20 cellular contexts compared by ENCODE assay signal in genomic region chr17:27413295-27413694, GRCh38. TPM values are rescaled to one million over a fixed set of nuclear protein-coding genes. Genes with fewer than 3 reads are reported as not detected.
DNase-seq lines count a peak whose midpoint lies in the region; ATAC-seq and TF ChIP-seq lines count a peak whose summit lies in the region.
"Had no signal": no experiment of that assay in that cellular context is flagged by ENCODE, and none has a peak within 500 bp of the region (broad histone marks: within the 10 kb centered on the region; RNA-seq: fewer than 3 reads in every experiment).

No MANE protein-coding gene starts in this region.

- no peaks in the 10 kb centered on the region for H3K27me3 Mint-ChIP-seq in osteocyte (ENCODE audit: unreplicated experiment)
- H3K27me3 Mint-ChIP-seq in activated CD4-positive, alpha-beta memory T cell treated with anti-CD3 and anti-CD28 coated beads for 36 hours: no peaks in the 10 kb centered on the region

- no peaks in the 10 kb centered on the region for H3K36me3 Mint-ChIP-seq in osteocyte (ENCODE audit: unreplicated experiment)
- H3K36me3 Mint-ChIP-seq in activated CD4-positive, alpha-beta memory T cell treated with anti-CD3 and anti-CD28 coated beads for 36 hours: no peaks in the 10 kb centered on the region

- no peak overlapping the region for H3K27ac Mint-ChIP-seq in osteocyte (ENCODE audit: unreplicated experiment)
- no peak overlapping the region for H3K27ac Mint-ChIP-seq in activated CD4-positive, alpha-beta memory T cell treated with anti-CD3 and anti-CD28 coated beads for 36 hours
- H3K27ac Mint-ChIP-seq: T-helper 2 cell treated with Interferon-gamma antibody and Interleukin-4, amounts not matched to agents 5 μg/mL and 100 μg/mL, for 36 hours had no signal

- DNase-seq in HL-60 (ENCODE audit: low read depth in 1 of 2, low spot score in 1 of 2): peak in 1 of 2 experiments; percentile 36
- DNase-seq in MV-4-11 (lab: John Stamatoyannopoulos, UW): peak; percentile 64
- DNase-seq in OCI-M1 (lab: John Stamatoyannopoulos, UW): peak; percentile 48
- DNase-seq in osteocyte (ENCODE audit: extremely low spot score, unreplicated experiment): no peak
- no peak for DNase-seq in glomerular visceral epithelial cell (ENCODE audit: extremely low spot score)
- DNase-seq in activated CD4-positive, alpha-beta memory T cell treated with anti-CD3 and anti-CD28 coated beads for 36 hours: no peak
- DNase-seq: BE2C, DMS 273 treated with DMSO at 0.1 percent for 48 hours, GF-D8, H7, Karpas-422, MM.1S, NCI-H1436, NCI-H2029, NCI-H2171 treated with DMSO at 0.1 percent for 48 hours, NCI-H748 treated with DMSO at 0.1 percent for 48 hours, SHP77 had no signal

- no peaks in the 10 kb centered on the region for H3K36me3 ChIP-seq in neutrophil
- H3K36me3 ChIP-seq: BE2C had no signal

- no peaks in the 10 kb centered on the region for H3K9me3 Mint-ChIP-seq in osteocyte (ENCODE audit: unreplicated experiment)
- no peaks in the 10 kb centered on the region for H3K9me3 Mint-ChIP-seq in activated CD4-positive, alpha-beta memory T cell treated with anti-CD3 and anti-CD28 coated beads for 36 hours
- H3K9me3 Mint-ChIP-seq: T-helper 2 cell treated with Interferon-gamma antibody and Interleukin-4, amounts not matched to agents 5 μg/mL and 100 μg/mL, for 36 hours had no signal

- H3K27ac ChIP-seq in HL-60 (replicated peaks) (peak overlapping the region; percentile 55), neutrophil (peak overlapping the region; percentile 46)

- ATAC-seq in GM21619 (IDR thresholded peaks at IDR 0.05; ENCODE audit: unreplicated experiment): no peak

- H3K4me3 Mint-ChIP-seq in osteocyte (ENCODE audit: unreplicated experiment): no peak overlapping the region
- no peak overlapping the region for H3K4me3 Mint-ChIP-seq in activated CD4-positive, alpha-beta memory T cell treated with anti-CD3 and anti-CD28 coated beads for 36 hours
- H3K4me3 Mint-ChIP-seq: T-helper 2 cell treated with Interferon-gamma antibody and Interleukin-4, amounts not matched to agents 5 μg/mL and 100 μg/mL, for 36 hours had no signal

- POLR2A ChIA-PET in activated CD4-positive, alpha-beta memory T cell treated with anti-CD3 and anti-CD28 coated beads for 36 hours (lab: Charles Lee): interaction anchor here (1.1 kb wide), 1 partner anchor 383 kb away, joined by 3 read pairs; no protein-coding TSS in a partner anchor

- no peaks in the 10 kb centered on the region for H3K9me3 ChIP-seq in neutrophil
- H3K9me3 ChIP-seq: BE2C had no signal

- intact Hi-C loops in activated CD4-positive, alpha-beta memory T cell treated with anti-CD3 and anti-CD28 coated beads for 36 hours (cut with micrococcal nuclease): no loop called here

- TF ChIP-seq CTCF in HL-60 (IDR thresholded peaks at IDR 0.05; ENCODE audit: insufficient read depth, low read length) (no peak), neutrophil (IDR thresholded peaks at IDR 0.05) (no peak), osteocyte (IDR thresholded peaks at IDR 0.05) (no peak)

- H3K4me3 ChIP-seq in HL-60 (replicated peaks; ENCODE audit: insufficient read depth, low read length) (no peak overlapping the region), neutrophil (ENCODE audit: low read depth in 1 of 2, low read length in 1 of 2) (no peak overlapping the region)

- peaks cover 7 to 11% of the 10 kb centered on the region in 2 experiments for H3K4me1 ChIP-seq in neutrophil (ENCODE audit: control insufficient read depth in 1 of 2, insufficient read depth in 1 of 2, low read depth in 1 of 2, low read length in 1 of 2)
- H3K4me1 ChIP-seq: BE2C had no signal

- CTCF ChIA-PET in activated CD4-positive, alpha-beta memory T cell treated with anti-CD3 and anti-CD28 coated beads for 36 hours (lab: Charles Lee): interaction anchor here (0.7 to 2.2 kb wide), 5 partner anchors 22 to 189 kb away, joined by 3 to 8 read pairs (median 4); no protein-coding TSS in a partner anchor

- H3K4me1 Mint-ChIP-seq in osteocyte (ENCODE audit: unreplicated experiment): peaks cover 14% of the 10 kb centered on the region
- H3K4me1 Mint-ChIP-seq in activated CD4-positive, alpha-beta memory T cell treated with anti-CD3 and anti-CD28 coated beads for 36 hours (ENCODE audit: low read depth): no peaks in the 10 kb centered on the region

- H3K27me3 ChIP-seq in HL-60 (ENCODE audit: insufficient read depth, poor library complexity, severe bottlenecking) (no peaks in the 10 kb centered on the region), neutrophil (no peaks in the 10 kb centered on the region)
- H3K27me3 ChIP-seq: BE2C had no signal

RNA-seq across cellular contexts. Expression of gene KSR1, which starts 43.0 kb away (rescaled TPM):
- total RNA-seq in osteocyte: 56.0 and 63.4 TPM in 2 replicates
- 10 to 100 TPM; 55.0 to 60.8 TPM for total RNA-seq in activated CD4-positive, alpha-beta memory T cell treated with anti-CD3 and anti-CD28 coated beads for 36 hours

Comparison
In these comparisons a context has a peak if more than half of its experiments do, and no peak if none do; other contexts are left out.
1. DNase-seq: peak in MV-4-11 (single experiment) and OCI-M1 (single experiment); none in osteocyte (single experiment), glomerular visceral epithelial cell (single experiment) and activated CD4-positive, alpha-beta memory T cell treated with anti-CD3 and anti-CD28 coated beads for 36 hours (single experiment).